Comparison of ENCODE assay signal across 9 cellular contexts in genomic region chr18:78986018-78986481, GRCh38. TPM values are rescaled to one million over a fixed set of nuclear protein-coding genes. Genes with fewer than 3 reads are reported as not detected.
DNase-seq lines count a peak whose midpoint lies in the region; ATAC-seq lines count a peak whose summit lies in the region.
"Had no signal": no experiment of that assay in that cellular context is flagged by ENCODE, and none has a peak within 500 bp of the region (broad histone marks: within the 10 kb centered on the region; RNA-seq: fewer than 3 reads in every experiment).

No MANE protein-coding gene starts in this region.

- no peak for ATAC-seq in HG03196 (IDR thresholded peaks at IDR 0.05; ENCODE audit: unreplicated experiment)

- DNase-seq in Ammon's horn (ENCODE audit: low spot score) (peak; percentile 81), HPDE6-E6E7 (ENCODE audit: extremely low spot score) (peak; percentile 12), SHP77 treated with DMSO at 0.1 percent for 48 hours (lab: John Stamatoyannopoulos, UW) (peak; percentile 35), hippocampal formation (lab: John Stamatoyannopoulos, UW) (peak; percentile 21 to 40), cerebellum (ENCODE audit: low spot score) (no peak), NCI-H2029 treated with DMSO at 0.1 percent for 48 hours (lab: John Stamatoyannopoulos, UW) (no peak)
- DNase-seq in activated CD4-positive, alpha-beta T cell treated with anti-CD3 and anti-CD28 coated beads for 4 hours: no peak

RNA-seq across cellular contexts. Expression of gene SALL3, which starts 6.4 kb away (rescaled TPM):
- 5.9 TPM for total RNA-seq in cerebellum
- total RNA-seq: activated naive CD4-positive, alpha-beta T cell treated with anti-CD3 and anti-CD28 coated beads, Interleukin-2, amount 50 U/mL, for 72 hours had no signal

Comparison
In these comparisons a context has a peak if more than half of its experiments do, and no peak if none do; other contexts are left out.
1. DNase-seq: peak in Ammon's horn (single experiment), HPDE6-E6E7 (single experiment), SHP77 treated with DMSO at 0.1 percent for 48 hours (single experiment) and hippocampal formation (2 of 2); none in cerebellum (single experiment), activated CD4-positive, alpha-beta T cell treated with anti-CD3 and anti-CD28 coated beads for 4 hours (0 of 2) and NCI-H2029 treated with DMSO at 0.1 percent for 48 hours (single experiment).